ENCODE assay signal across 14 cellular contexts in genomic region chr1:86998727-86999126, GRCh38.
"Had no signal": no experiment of that assay in that cellular context is flagged by ENCODE, and none has a peak within 500 bp of the region (broad histone marks: within the 10 kb centered on the region; RNA-seq: fewer than 3 reads in every experiment).

No MANE protein-coding gene starts in this region.

- H3K9me3 Mint-ChIP-seq: dendritic cell treated with granulocyte-macrophage colony-stimulating factor and Interleukin-4, amounts not matched to agents 40 ng/mL and 50 ng/mL, for 4 days; effector memory CD8-positive, alpha-beta T cell had no signal

- DNase-seq: activated CD4-positive, alpha-beta T cell treated with anti-CD3 and anti-CD28 coated beads for 4 hours; activated naive CD4-positive, alpha-beta T cell treated with anti-CD3 and anti-CD28 coated beads, Interleukin-2, amount 50 U/mL, for 16 hours; cerebellar nuclear complex; effector memory CD8-positive, alpha-beta T cell; gastrocnemius medialis; heart left ventricle; left cardiac atrium; midbrain; psoas muscle; stimulated activated CD4-positive, alpha-beta T cell treated with anti-CD3 and anti-CD28 coated beads, Interleukin-2, amount 100 ng/mL, for 24 hours; tibial artery; uterus had no signal

- H3K27me3 Mint-ChIP-seq: brain; dendritic cell treated with granulocyte-macrophage colony-stimulating factor and Interleukin-4, amounts not matched to agents 40 ng/mL and 50 ng/mL, for 4 days; effector memory CD8-positive, alpha-beta T cell had no signal

- H3K27ac Mint-ChIP-seq: dendritic cell treated with granulocyte-macrophage colony-stimulating factor and Interleukin-4, amounts not matched to agents 40 ng/mL and 50 ng/mL, for 4 days; effector memory CD8-positive, alpha-beta T cell had no signal

- ATAC-seq: effector memory CD8-positive, alpha-beta T cell; gastrocnemius medialis; heart left ventricle; left cardiac atrium; psoas muscle had no signal

- H3K4me3 Mint-ChIP-seq: brain; dendritic cell treated with granulocyte-macrophage colony-stimulating factor and Interleukin-4, amounts not matched to agents 40 ng/mL and 50 ng/mL, for 4 days; effector memory CD8-positive, alpha-beta T cell had no signal
